In the genomic region with DNA sequence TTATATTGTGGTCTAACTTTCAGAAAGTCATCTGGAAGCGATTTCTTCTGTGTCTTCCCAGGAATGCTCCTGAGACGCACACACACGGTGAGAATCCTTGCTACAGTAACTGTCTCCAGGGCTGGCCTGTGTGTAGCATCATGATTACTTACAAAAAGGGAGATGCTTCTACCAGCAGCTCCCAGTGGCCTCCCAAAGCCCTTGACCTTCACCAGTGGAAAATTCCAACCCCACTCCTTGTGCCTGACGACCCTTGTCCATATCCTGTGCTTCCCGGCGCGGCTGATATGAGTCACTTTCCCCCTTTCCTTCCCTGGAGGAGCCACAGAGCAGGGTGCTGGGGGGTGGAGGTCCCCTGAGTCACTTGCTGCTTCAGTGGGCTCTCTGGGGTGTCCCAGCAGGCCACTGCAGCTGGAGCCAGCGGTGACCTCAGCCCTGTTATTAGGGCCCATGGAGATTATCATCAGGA, we compare ENCODE assay signal across 21 cellular contexts. TPM values are rescaled to one million over a fixed set of nuclear protein-coding genes. Genes with fewer than 3 reads are reported as not detected.
DNase-seq lines count a peak whose midpoint lies in the region; ATAC-seq, FAIRE-seq and TF ChIP-seq lines count a peak whose summit lies in the region.
"Had no signal": no experiment of that assay in that cellular context is flagged by ENCODE, and none has a peak within 500 bp of the region (broad histone marks: within the 10 kb centered on the region; RNA-seq: fewer than 3 reads in every experiment).

No MANE protein-coding gene starts in this region.

- no peak for TF ChIP-seq EP300 in ovary (IDR thresholded peaks at IDR 0.05)

- no peaks in the 10 kb centered on the region for H3K4me1 ChIP-seq in ovary (ENCODE audit: insufficient read depth)
- H3K4me1 ChIP-seq: body of pancreas had no signal

- ATAC-seq in HG02610 (IDR thresholded peaks at IDR 0.05; ENCODE audit: unreplicated experiment) (no peak), HG02938 (IDR thresholded peaks at IDR 0.05; ENCODE audit: unreplicated experiment) (no peak)
- ATAC-seq: activated CD8-positive, alpha-beta T cell treated with anti-CD3 and anti-CD28 coated beads for 36 hours; body of pancreas; Right ventricle myocardium inferior; stimulated activated naive CD8-positive, alpha-beta T cell treated with anti-CD3 and anti-CD28 coated beads, Interleukin-15, amount 100 ng/mL, for 72 hours; T-cell had no signal

- H3K27me3 ChIP-seq in ovary = no peaks in the 10 kb centered on the region
- H3K27me3 ChIP-seq: body of pancreas had no signal

- H3K9me3 ChIP-seq in ovary = no peaks in the 10 kb centered on the region
- H3K9me3 ChIP-seq: body of pancreas had no signal

- no peak for TF ChIP-seq POLR2A in ovary (IDR thresholded peaks at IDR 0.05)

- peak; percentile 86 for FAIRE-seq in RCC 7860 (lab: Jason Lieb, UNC)
- FAIRE-seq: A204.1 had no signal

- H3K4me3 ChIP-seq in fibroblast of mammary gland (ENCODE audit: control insufficient read depth, low read depth, low read length) = no peak overlapping the region
- H3K4me3 ChIP-seq in ovary = no peak overlapping the region
- H3K4me3 ChIP-seq: body of pancreas had no signal

- DNase-seq in A172 (ENCODE audit: low spot score) (peak; percentile 70), GM03348 (ENCODE audit: low spot score) (peak; percentile 48), RCC 7860 (ENCODE audit: low spot score) (peak; percentile 86), fibroblast of mammary gland (ENCODE audit: low read depth) (peak; percentile 18), ovary (no peak), dedifferentiated amniotic fluid mesenchymal stem cell (ENCODE audit: extremely low spot score) (no peak)
- DNase-seq: activated CD8-positive, alpha-beta T cell treated with anti-CD3 and anti-CD28 coated beads for 36 hours; activated T-cell treated with anti-CD3 and anti-CD28 coated beads, Interleukin-2, amount 50 U/mL, for 24 hours; body of pancreas; CD8-positive, alpha-beta memory T cell; DND-41; erythroblast; NCI-H187 treated with DMSO at 0.1 percent for 48 hours; occipital lobe; stimulated activated naive CD8-positive, alpha-beta T cell treated with anti-CD3 and anti-CD28 coated beads, Interleukin-15, amount 100 ng/mL, for 72 hours; T-cell had no signal

- TF ChIP-seq CTCF in fibroblast of mammary gland (conservative IDR thresholded peaks at IDR 0.05; ENCODE audit: control insufficient read depth, insufficient read depth, low read depth, low read length) (no peak), ovary (IDR thresholded peaks at IDR 0.05) (no peak)

- no peaks in the 10 kb centered on the region for H3K36me3 ChIP-seq in ovary

- intact Hi-C loops in ovary (cut with DNase I) = loop anchor here in 1 of 4 donors (10.0 kb wide), 1 partner anchor 157 kb away; no protein-coding TSS in a partner anchor

- no peak overlapping the region for H3K27ac ChIP-seq in ovary
- H3K27ac ChIP-seq: body of pancreas, VCaP had no signal

- 59 to 65% (median 63%) methylated on average over 8 of the region's 8 CpGs for WGBS in ovary, 3 donors

RNA-seq across cellular contexts. Expression of gene NAT9, which starts 22.1 kb away (rescaled TPM):
- 22.8 and 32.5 TPM in 2 replicates for total RNA-seq in A172 (2014; rRNA removed; shearing (Covaris generic))
- total RNA-seq in ovary = 10 to 100 TPM; 24.7 to 87.0 (median 56.8) TPM
- 10 to 100 TPM; 19.7 to 44.8 TPM for polyA plus RNA-seq in ovary

RNA-seq across cellular contexts. Expression of gene NHERF1, which starts 49.8 kb away (rescaled TPM):
- total RNA-seq in A172 (2014; rRNA removed; shearing (Covaris generic)) = 205 and 246 TPM in 2 replicates
- 100 to 1,000 TPM in 1 of 7 donors, 10 to 100 TPM in 6; 12.1 to 101 (median 21.7) TPM for total RNA-seq in ovary
- polyA plus RNA-seq in ovary = 10 to 100 TPM; 13.9 to 21.0 TPM

Comparison
In these comparisons a context has a peak if more than half of its experiments do, and no peak if none do; other contexts are left out.
1. DNase-seq: peak in A172 (single experiment), GM03348 (single experiment), RCC 7860 (single experiment) and fibroblast of mammary gland (single experiment); none in ovary (0 of 5) and dedifferentiated amniotic fluid mesenchymal stem cell (single experiment).